Comparison of ENCODE assay signal across 26 cellular contexts in genomic region chr9:115413304-115413703, GRCh38.
DNase-seq lines count a peak whose midpoint lies in the region; ATAC-seq lines count a peak whose summit lies in the region.
"Had no signal": no experiment of that assay in that cellular context is flagged by ENCODE, and none has a peak within 500 bp of the region (broad histone marks: within the 10 kb centered on the region; RNA-seq: fewer than 3 reads in every experiment).

No MANE protein-coding gene starts in this region.

- no peak overlapping the region for H3K27ac Mint-ChIP-seq in naive thymus-derived CD8-positive, alpha-beta T cell
- H3K27ac Mint-ChIP-seq: B cell, HFFc6 had no signal

- peak; percentile 1 for DNase-seq in CD1c-positive myeloid dendritic cell (ENCODE audit: extremely low spot score)
- no peak for DNase-seq in SK-N-MC (ENCODE audit: low read depth, low spot score)
- DNase-seq in activated naive CD4-positive, alpha-beta T cell (lab: John Stamatoyannopoulos, UW) = no peak
- DNase-seq in NCI-H1436 treated with DMSO at 0.1 percent for 48 hours (lab: John Stamatoyannopoulos, UW) = no peak
- DNase-seq in naive thymus-derived CD8-positive, alpha-beta T cell = no peak
- DNase-seq: 8988T; activated CD4-positive, alpha-beta T cell treated with anti-CD3 and anti-CD28 coated beads for 1 hour; activated naive CD4-positive, alpha-beta T cell treated with anti-CD3 and anti-CD28 coated beads, Interleukin-2, amount 50 U/mL, for 16 hours; activated T-cell treated with anti-CD3 and anti-CD28 coated beads, Interleukin-2, amount 50 U/mL, for 48 hours; Caco-2; cerebellar nuclear complex; effector CD8-positive, alpha-beta T cell; gastrocnemius medialis; HFFc6; hypothalamus; lower lobe of right lung; NCI-H1417; NCI-H2107; NCI-H526; stimulated activated CD4-positive, alpha-beta T cell treated with anti-CD3 and anti-CD28 coated beads, Interleukin-4, amount 100 ng/mL, for 24 hours had no signal

- POLR2A ChIA-PET in naive thymus-derived CD8-positive, alpha-beta T cell (lab: Charles Lee) = no interaction called here

- peaks cover 7% of the 10 kb centered on the region for H3K36me3 ChIP-seq in SK-N-MC (ENCODE audit: insufficient read depth, low read length)
- H3K36me3 ChIP-seq: gastrocnemius medialis, lower lobe of right lung had no signal

- H3K9ac ChIP-seq in SK-N-MC (ENCODE audit: insufficient read length) = peak overlapping the region; percentile 75

- peak; percentile 62 for ATAC-seq in GM19452 (IDR thresholded peaks at IDR 0.05; ENCODE audit: unreplicated experiment)
- peak; percentile 54 for ATAC-seq in HG02798 (IDR thresholded peaks at IDR 0.05; ENCODE audit: poor library complexity, unreplicated experiment)
- no peak for ATAC-seq in esophagus mucosa
- ATAC-seq in naive thymus-derived CD8-positive, alpha-beta T cell = no peak
- ATAC-seq: gastrocnemius medialis, HepG2, lower lobe of right lung, Right ventricle myocardium inferior had no signal

- peaks cover 9 to 30% (median 25%) of the 10 kb centered on the region in 5 donors for H3K27me3 Mint-ChIP-seq in naive thymus-derived CD8-positive, alpha-beta T cell

- H3K9me3 Mint-ChIP-seq in naive thymus-derived CD8-positive, alpha-beta T cell = peaks cover 0 to 26% (median 5%) of the 10 kb centered on the region in 9 donors
- H3K9me3 Mint-ChIP-seq: HFFc6 had no signal

- peaks cover 0 to 1% (median 0%) of the 10 kb centered on the region in 4 donors for H3K4me1 Mint-ChIP-seq in naive thymus-derived CD8-positive, alpha-beta T cell

- H3K9me3 ChIP-seq in SK-N-MC (ENCODE audit: low read depth, low read length) = peaks cover 4% of the 10 kb centered on the region; the same call in 1 of the 2 replicates
- H3K9me3 ChIP-seq: Caco-2, gastrocnemius medialis, lower lobe of right lung had no signal

- H3K4me3 ChIP-seq in SK-N-MC = peak overlapping the region; percentile 32
- H3K4me3 ChIP-seq: gastrocnemius medialis, lower lobe of right lung had no signal

- H3K27ac ChIP-seq in SK-N-MC = peak overlapping the region; percentile 99
- H3K27ac ChIP-seq: gastrocnemius medialis, lower lobe of right lung had no signal

- no peak overlapping the region for H3K4me3 Mint-ChIP-seq in naive thymus-derived CD8-positive, alpha-beta T cell
- H3K4me3 Mint-ChIP-seq: B cell, HFFc6 had no signal

- no peaks in the 10 kb centered on the region for H3K36me3 Mint-ChIP-seq in naive thymus-derived CD8-positive, alpha-beta T cell

Comparison
In these comparisons a context has a peak if more than half of its experiments do, and no peak if none do; other contexts are left out.
1. ATAC-seq: peak in GM19452 (single experiment) and HG02798 (single experiment); none in esophagus mucosa (single experiment) and naive thymus-derived CD8-positive, alpha-beta T cell (0 of 2).